Comparison of ENCODE assay signal across 8 cellular contexts in the genomic region with DNA sequence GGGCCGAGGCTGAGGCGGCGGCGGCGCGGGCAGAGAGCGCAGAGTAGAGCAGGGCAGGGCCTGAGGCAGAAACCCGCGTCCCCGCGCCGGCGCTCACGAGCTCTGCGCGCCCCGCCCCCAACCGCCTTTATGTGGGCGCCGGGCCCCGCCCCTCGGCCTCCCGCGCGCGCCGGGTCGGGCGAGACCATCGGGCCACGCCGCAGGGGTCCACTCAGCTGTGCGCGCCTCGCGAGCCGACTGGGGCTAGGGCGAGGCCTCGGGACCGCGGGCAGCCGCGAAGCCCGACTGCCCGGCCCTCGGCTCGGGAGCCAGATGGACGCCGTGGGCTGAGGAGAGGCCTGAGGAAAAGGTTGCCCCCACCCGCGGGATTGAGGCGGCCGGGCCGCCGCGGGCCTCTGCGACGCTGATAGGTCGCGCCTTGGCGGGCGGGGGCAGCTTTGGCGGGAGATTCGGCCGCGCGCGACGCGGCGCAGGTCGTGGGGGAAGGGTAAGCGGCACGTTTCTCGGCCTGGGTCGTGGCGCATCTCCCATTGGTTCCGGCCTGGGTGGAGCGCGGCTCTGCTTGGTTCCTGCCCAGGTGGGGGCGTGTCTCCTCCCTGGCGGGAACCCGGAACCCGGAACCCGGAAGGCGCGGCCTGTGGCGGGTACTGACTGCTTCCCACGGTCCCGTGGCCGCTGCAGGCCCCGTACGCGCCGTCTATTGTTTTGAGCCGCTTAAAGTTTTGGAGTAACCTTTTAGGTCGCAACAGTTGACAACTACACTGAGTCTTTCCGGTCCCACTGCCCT. TPM values are rescaled to one million over a fixed set of nuclear protein-coding genes. Genes with fewer than 3 reads are reported as not detected.
A peak's percentile ranks its signal among the peaks of the same experiment; 100 is the strongest.
DNase-seq lines count a peak whose midpoint lies in the region; ATAC-seq and TF ChIP-seq lines count a peak whose summit lies in the region.

A gene (minus strand): TSS at position 104 of the 787 bp plus-strand sequence. CDS start 131 bp downstream, outside the sequence.

- intact Hi-C loops in cardiac septum (cut with DNase I), result loop anchor here (1.0 to 5.0 kb wide), 2 partner anchors 9 to 365 kb away; a partner anchor contains a TSS
- intact Hi-C loops in posterior vena cava (cut with DNase I), result no loop called here

- peak in 1 of 4 donors; percentile 59 for TF ChIP-seq EP300 in upper lobe of left lung (IDR thresholded peaks at IDR 0.05)

- WGBS in adipose tissue, 3 donors, result 0% methylated on average over 65 to 98 of the region's 98 CpGs
- 0% methylated on average over 5 to 13 of the region's 98 CpGs for WGBS in upper lobe of left lung, 2 donors

- ATAC-seq in HG02870 (IDR thresholded peaks at IDR 0.05; ENCODE audit: unreplicated experiment), result peak; percentile 71
- ATAC-seq in T-cell (replicated peaks in 1 of 4), result peak; percentile 85 to 88 (median 87)
- ATAC-seq in upper lobe of left lung (ENCODE audit: low FRiP score in 2 of 2), result peak; percentile 96 to 98

- peak within 1 kb of the TSS; percentile 96 for H3K4me3 Mint-ChIP-seq in T-cell

- in situ Hi-C loops in GM13977 (cut with MboI; ENCODE audit: low pct_unique_long_range_greater_than_20kb, low sequenced_read_pairs, unreplicated experiment), result no loop called here

- H3K36me3 ChIP-seq in upper lobe of left lung, result peaks cover 0 to 15% (median 7%) of the 10 kb centered on the region in 4 donors

- H3K4me1 ChIP-seq in upper lobe of left lung, result peaks cover 37 to 58% (median 42%) of the 10 kb centered on the region in 4 donors

- peak in 3 of 4 donors; percentile 82 to 93 (median 89) for TF ChIP-seq POLR2A in upper lobe of left lung (IDR thresholded peaks at IDR 0.05)

- CTCF ChIA-PET in T-cell (lab: Charles Lee), result interaction anchor here in 1 of 2 donors (1.3 to 1.6 kb wide), 3 partner anchors 9 to 19 kb away, joined by 5 to 14 read pairs (median 8); a partner anchor contains a TSS

- no peaks in the 10 kb centered on the region for H3K27me3 ChIP-seq in upper lobe of left lung

- peaks cover 49 to 70% (median 65%) of the 10 kb centered on the region in 3 donors for H3K4me1 Mint-ChIP-seq in T-cell

- POLR2A ChIA-PET in T-cell (lab: Charles Lee), result interaction anchor here (0.5 to 1.0 kb wide), 7 partner anchors 9 to 76 kb away, joined by 3 to 14 read pairs (median 4); a partner anchor contains a TSS

- H3K27ac Mint-ChIP-seq in T-cell, result peak within 1 kb of the TSS; percentile 96

- H3K4me3 ChIP-seq in upper lobe of left lung, result peak within 1 kb of the TSS; percentile 85 to 97 (median 92)

- no peaks in the 10 kb centered on the region for H3K9me3 Mint-ChIP-seq in T-cell

- peaks cover 14% of the 10 kb centered on the region for H3K36me3 Mint-ChIP-seq in T-cell

- TF ChIP-seq CTCF in GM13977 (IDR thresholded peaks at IDR 0.05; ENCODE audit: extremely low read depth, insufficient read depth, missing control alignments) (no peak), upper lobe of left lung (IDR thresholded peaks at IDR 0.05) (peak in 2 of 6 experiments; percentile 21 to 34)

- peak; percentile 99 for DNase-seq in GM13977 (ENCODE audit: low spot score)
- peak; percentile 97 for DNase-seq in NCI-H146 (lab: John Stamatoyannopoulos, UW)
- peak; percentile 94 to 99 (median 98) for DNase-seq in T-cell
- peak; percentile 98 for DNase-seq in cardiac septum (ENCODE audit: low spot score)
- peak; percentile 99 for DNase-seq in posterior vena cava (ENCODE audit: low spot score)
- DNase-seq in upper lobe of left lung, result peak; percentile 98 to 99

- peak within 1 kb of the TSS; percentile 100 for H3K27ac ChIP-seq in adipose tissue (ENCODE audit: low read depth, low read length)
- peak within 1 kb of the TSS; percentile 97 to 100 (median 98) for H3K27ac ChIP-seq in upper lobe of left lung

- no peaks in the 10 kb centered on the region for H3K27me3 Mint-ChIP-seq in T-cell

- H3K9me3 ChIP-seq in upper lobe of left lung, result no peaks in the 10 kb centered on the region

RNA-seq across cellular contexts. Expression of the gene that starts here (rescaled TPM):
- total RNA-seq in T-cell (10 to 100 TPM; 30.1 to 42.3 (median 36.1) TPM), cardiac septum (12.1 TPM), posterior vena cava (10 to 100 TPM; 25.6 to 27.9 TPM), upper lobe of left lung (10 to 100 TPM; 33.0 to 51.1 (median 38.0) TPM)
- polyA plus RNA-seq in adipose tissue, result 10 to 100 TPM; 13.8 to 31.2 (median 24.1) TPM

Comparison
In these comparisons a context has a peak if more than half of its experiments do, and no peak if none do; other contexts are left out.
1. Peak in every context shown above with its lines: DNase-seq, ATAC-seq, H3K4me3 ChIP-seq and H3K27ac ChIP-seq.